In the genomic region with DNA sequence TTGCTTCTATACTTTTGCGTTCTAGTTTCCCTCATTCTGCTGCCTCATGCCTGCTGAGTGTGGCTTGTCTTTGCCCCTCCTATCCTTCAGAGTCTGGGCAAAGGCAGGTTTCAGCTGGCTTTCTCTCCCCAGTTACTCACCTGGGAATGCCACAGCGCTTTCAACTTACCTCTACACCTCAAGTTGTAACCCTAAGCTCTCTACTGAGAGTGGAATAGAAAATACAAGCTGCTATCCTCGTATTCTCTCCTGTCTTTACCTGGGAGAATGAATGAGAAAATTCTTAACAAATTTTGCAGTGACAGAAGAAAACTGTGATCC, we compare ENCODE assay signal across 19 cellular contexts.
A peak's percentile ranks its signal among the peaks of the same experiment; 100 is the strongest.
DNase-seq lines count a peak whose midpoint lies in the region; ATAC-seq and TF ChIP-seq lines count a peak whose summit lies in the region.
"Had no signal": no experiment of that assay in that cellular context is flagged by ENCODE, and none has a peak within 500 bp of the region (broad histone marks: within the 10 kb centered on the region; RNA-seq: fewer than 3 reads in every experiment).

No MANE protein-coding gene starts in this region.

- H3K9me2 ChIP-seq in GM23338 (ENCODE audit: insufficient read depth): no peaks in the 10 kb centered on the region; the same call in 1 of the 2 replicates

- H3K4me1 Mint-ChIP-seq in GM23338: peaks cover 2% of the 10 kb centered on the region; the same call in 1 of the 3 replicates
- H3K4me1 Mint-ChIP-seq: CD8-positive, alpha-beta memory T cell had no signal

- 50 to 65% methylated on average over 3 of the region's 3 CpGs for WGBS in esophagus, 2 donors
- WGBS in heart right ventricle, 2 donors: 94 to 95% methylated on average over 3 of the region's 3 CpGs

- H3F3A ChIP-seq in GM23338 (replicated peaks; ENCODE audit: low read depth): no peaks in the 10 kb centered on the region

- H3K36me3 ChIP-seq in GM23338 (ENCODE audit: insufficient read depth) (no peaks in the 10 kb centered on the region), SK-N-MC (ENCODE audit: insufficient read depth, low read length) (no peaks in the 10 kb centered on the region), esophagus (ENCODE audit: control insufficient read depth in 2 of 2, insufficient read depth in 2 of 2, low read length in 1 of 2) (no peaks in the 10 kb centered on the region), osteoblast (ENCODE audit: insufficient read depth, low read length) (no peaks in the 10 kb centered on the region), heart right ventricle (no peaks in the 10 kb centered on the region)
- H3K36me3 ChIP-seq: BLaER1 treated with 17β-estradiol and CSF1 and Interleukin-3, amounts not matched to agents 10 nM and 100 nM had no signal

- H3K9me3 ChIP-seq in SK-N-MC (ENCODE audit: low read depth, low read length) (no peaks in the 10 kb centered on the region), esophagus (ENCODE audit: control insufficient read depth in 2 of 2, insufficient read depth in 1 of 2, low read depth in 1 of 2, low read length in 1 of 2) (no peaks in the 10 kb centered on the region), osteoblast (ENCODE audit: low read depth, low read length) (no peaks in the 10 kb centered on the region), heart right ventricle (peaks cover 0 to 14% (median 0%) of the 10 kb centered on the region in 11 donors)
- H3K9me3 ChIP-seq: A549 had no signal

- no peak for TF ChIP-seq CTCF in GM23338 (conservative IDR thresholded peaks at IDR 0.05; ENCODE audit: low read depth in 2 of 2)
- TF ChIP-seq CTCF in osteoblast (IDR thresholded peaks at IDR 0.05; ENCODE audit: extremely low read depth, low read depth, low read length): no peak
- no peak for TF ChIP-seq CTCF in heart right ventricle (IDR thresholded peaks at IDR 0.05)

- H3K36me3 Mint-ChIP-seq in GM23338 (ENCODE audit: low read depth): no peaks in the 10 kb centered on the region

- H3K27me3 ChIP-seq in GM23338 (ENCODE audit: insufficient read depth): no peaks in the 10 kb centered on the region
- H3K27me3 ChIP-seq in esophagus (ENCODE audit: control insufficient read depth in 1 of 2, insufficient read depth in 2 of 2, low read length in 2 of 2): no peaks in the 10 kb centered on the region
- no peaks in the 10 kb centered on the region for H3K27me3 ChIP-seq in osteoblast (ENCODE audit: insufficient read depth, low read length)
- no peaks in the 10 kb centered on the region for H3K27me3 ChIP-seq in heart right ventricle
- H3K27me3 ChIP-seq: BLaER1 treated with 17β-estradiol and CSF1 and Interleukin-3, amounts not matched to agents 10 nM and 100 nM had no signal

- no peaks in the 10 kb centered on the region for H3K9me3 Mint-ChIP-seq in GM23338

- DNase-seq in GM23338 (ENCODE audit: low spot score): no peak
- DNase-seq in SK-N-MC (ENCODE audit: low read depth, low spot score): no peak
- no peak for DNase-seq in osteoblast (ENCODE audit: insufficient read length, low spot score, missing footprints)
- no peak for DNase-seq in central memory CD4-positive, alpha-beta T cell
- no peak for DNase-seq in heart right ventricle
- no peak for DNase-seq in AML-193 (lab: John Stamatoyannopoulos, UW)
- DNase-seq: CD8-positive, alpha-beta memory T cell; DMS79; NCI-H1105 treated with DMSO at 0.1 percent for 48 hours; NCI-H1694; NCI-H2081 treated with DMSO at 0.1 percent for 48 hours; NCI-H510A; NCI-H82; SIG-M5 had no signal

- H3K79me2 ChIP-seq in GM23338 (replicated peaks; ENCODE audit: insufficient read depth) (no peaks in the 10 kb centered on the region), osteoblast (ENCODE audit: insufficient read depth, low read length) (no peaks in the 10 kb centered on the region)

- no peaks in the 10 kb centered on the region for H4K20me1 ChIP-seq in GM23338 (replicated peaks; ENCODE audit: insufficient read depth)
- H4K20me1 ChIP-seq in osteoblast (ENCODE audit: insufficient read depth, low read length): no peaks in the 10 kb centered on the region
- H4K20me1 ChIP-seq: BLaER1 treated with 17β-estradiol and CSF1 and Interleukin-3, amounts not matched to agents 10 nM and 100 nM had no signal

- intact Hi-C loops in heart right ventricle (cut with DNase I): loop anchor here in 1 of 10 donors (5.0 kb wide), 1 partner anchor 1257 kb away; no protein-coding TSS in a partner anchor

- H3K27me3 Mint-ChIP-seq in GM23338 (ENCODE audit: insufficient read depth, low read depth, poor library complexity): peaks cover 2% of the 10 kb centered on the region

- H3K4me3 ChIP-seq in GM23338 (no peak overlapping the region), SK-N-MC (peak overlapping the region; percentile 40; the same call in 1 of the 2 replicates), esophagus (ENCODE audit: low read depth in 1 of 2, low read length in 2 of 2) (no peak overlapping the region), osteoblast (ENCODE audit: insufficient read depth, low read length) (no peak overlapping the region), heart right ventricle (no peak overlapping the region)
- H3K4me3 ChIP-seq: A549; BLaER1 treated with 17β-estradiol and CSF1 and Interleukin-3, amounts not matched to agents 10 nM and 100 nM; K562 had no signal

- H3K4me1 ChIP-seq in GM23338 (ENCODE audit: insufficient read depth) (no peaks in the 10 kb centered on the region), esophagus (ENCODE audit: control insufficient read depth in 2 of 2, insufficient read depth in 2 of 2, low read length in 1 of 2) (no peaks in the 10 kb centered on the region), osteoblast (ENCODE audit: insufficient read depth, low read length) (peaks cover 43% of the 10 kb centered on the region), heart right ventricle (peaks cover 0 to 10% (median 3%) of the 10 kb centered on the region in 9 donors)
- H3K4me1 ChIP-seq: A549 had no signal

- H3K4me3 Mint-ChIP-seq in GM23338: no peak overlapping the region
- H3K4me3 Mint-ChIP-seq: CD8-positive, alpha-beta memory T cell had no signal

- peak; percentile 26; the same call in 1 of the 3 replicates for ATAC-seq in GM23338
- ATAC-seq in heart right ventricle: no peak
- ATAC-seq: A549, HCT116, K562 had no signal

- H3K27ac Mint-ChIP-seq in GM23338: peak overlapping the region; percentile 57; the same call in 1 of the 2 replicates

- no peak overlapping the region for H3K9ac ChIP-seq in SK-N-MC (ENCODE audit: insufficient read length)
- H3K9ac ChIP-seq: BLaER1 treated with 17β-estradiol and CSF1 and Interleukin-3, amounts not matched to agents 10 nM and 100 nM had no signal

- H3K4me2 ChIP-seq in GM23338: no peak overlapping the region
- H3K4me2 ChIP-seq in osteoblast (ENCODE audit: insufficient read depth, low read length): peak overlapping the region; percentile 38
- H3K4me2 ChIP-seq: A549 had no signal

- H3K27ac ChIP-seq in GM23338 (ENCODE audit: low read depth): no peak overlapping the region
- H3K27ac ChIP-seq in SK-N-MC: peak overlapping the region; percentile 22; the same call in 1 of the 2 replicates
- H3K27ac ChIP-seq in esophagus (ENCODE audit: low read depth in 2 of 2, low read length in 1 of 2): peak overlapping the region; percentile 58 to 71
- peak overlapping the region; percentile 67 for H3K27ac ChIP-seq in osteoblast (ENCODE audit: low read depth, low read length)
- H3K27ac ChIP-seq in heart right ventricle: no peak overlapping the region
- H3K27ac ChIP-seq: A549 had no signal

- H2AFZ ChIP-seq in GM23338 (no peak overlapping the region), osteoblast (ENCODE audit: low read length) (no peak overlapping the region)

TF ChIP-seq in GM23338, 12 proteins besides CTCF, POLR2A, EP300 and RAD21 (continues in another document):
- TF ChIP-seq JUNB (IDR thresholded peaks at IDR 0.05; ENCODE audit: unreplicated experiment): no peak
- no peak for TF ChIP-seq NANOG (IDR thresholded peaks at IDR 0.05; ENCODE audit: borderline replicate concordance)

Comparison
In these comparisons a context has a peak if more than half of its experiments do, and no peak if none do; other contexts are left out.
1. H3K27ac ChIP-seq: peak in SK-N-MC (single experiment), esophagus (2 of 2) and osteoblast (single experiment); none in GM23338 (single experiment) and heart right ventricle (0 of 10).